ENCODE assay signal across 14 cellular contexts in genomic region chr3:132629928-132630327, GRCh38. TPM values are rescaled to one million over a fixed set of nuclear protein-coding genes. Genes with fewer than 3 reads are reported as not detected.
DNase-seq lines count a peak whose midpoint lies in the region; ATAC-seq and TF ChIP-seq lines count a peak whose summit lies in the region.
"Had no signal": no experiment of that assay in that cellular context is flagged by ENCODE, and none has a peak within 500 bp of the region (broad histone marks: within the 10 kb centered on the region; RNA-seq: fewer than 3 reads in every experiment).

No MANE protein-coding gene starts in this region.

- H3K4me2 ChIP-seq in IMR-90 (ENCODE audit: low read depth, low read length) (no peak overlapping the region), trophoblast cell (ENCODE audit: low read length) (no peak overlapping the region)

- intact Hi-C loops in IMR-90 (cut with micrococcal nuclease) = no loop called here

- no peak overlapping the region for H2AK9ac ChIP-seq in IMR-90 (replicated peaks; ENCODE audit: low read depth, low read length, poor library complexity)

- H4K12ac ChIP-seq in trophoblast cell (ENCODE audit: low read depth, low read length) = no peak overlapping the region

- no peak overlapping the region for H2BK15ac ChIP-seq in IMR-90 (ENCODE audit: low read depth, low read length)

- H2BK20ac ChIP-seq in IMR-90 (ENCODE audit: low read depth, low read length) = no peak overlapping the region

- 100% methylated on average over 1 of the region's 1 CpG; no CpG with 5 or more reads in 1 of the 2 experiments for WGBS in IMR-90 (ENCODE audit: extremely low coverage in 2 of 2, insufficient read length in 1 of 2), 2 experiments
- no CpG with 5 or more reads among the region's 1 CpG for WGBS in trophoblast cell (ENCODE audit: extremely low coverage, insufficient coverage, insufficient read length)

- H3K27ac ChIP-seq in IMR-90 (ENCODE audit: insufficient read depth, low read length) (no peak overlapping the region), trophoblast cell (ENCODE audit: low read depth, low read length) (no peak overlapping the region)
- H3K27ac ChIP-seq: BLaER1 treated with 17β-estradiol and CSF1 and Interleukin-3, amounts not matched to agents 10 nM and 100 nM; gastroesophageal sphincter had no signal

- peak; percentile 70 for ATAC-seq in IMR-90 (ENCODE audit: low read depth)
- ATAC-seq in GM21515 (IDR thresholded peaks at IDR 0.05; ENCODE audit: unreplicated experiment) = no peak
- no peak for ATAC-seq in HG02885 (IDR thresholded peaks at IDR 0.05; ENCODE audit: poor library complexity, unreplicated experiment)
- ATAC-seq: gastroesophageal sphincter, left colon had no signal

- H3K14ac ChIP-seq in IMR-90 (replicated peaks; ENCODE audit: low read depth, low read length) = no peak overlapping the region
- H3K14ac ChIP-seq in trophoblast cell (ENCODE audit: low read length) = no peak overlapping the region

- no peak overlapping the region for H4K91ac ChIP-seq in IMR-90 (ENCODE audit: insufficient read depth, low read depth, low read length)
- H4K91ac ChIP-seq in trophoblast cell (ENCODE audit: low read depth, low read length) = no peak overlapping the region

- H3K4me1 ChIP-seq in IMR-90 (ENCODE audit: control insufficient read depth, insufficient read depth, low read length) (0 out of 2 replicates have a peak, but pooled peaks cover 3% of the 10 kb centered on the region), trophoblast cell (ENCODE audit: control insufficient read depth in 1 of 2, insufficient read depth in 2 of 2, low read length in 2 of 2) (peaks cover 0 to 2% of the 10 kb centered on the region in 2 experiments)
- H3K4me1 ChIP-seq: gastroesophageal sphincter had no signal

- H2BK5ac ChIP-seq in IMR-90 (ENCODE audit: low read depth, low read length, poor library complexity, severe bottlenecking) (peak overlapping the region; percentile 75), trophoblast cell (ENCODE audit: low read depth, low read length, poor library complexity) (no peak overlapping the region)

- H3K4me3 ChIP-seq in AG09309 (ENCODE audit: control insufficient read depth, low read depth, low read length) (no peak overlapping the region), IMR-90 (ENCODE audit: insufficient read depth, low read depth, low read length) (no peak overlapping the region), astrocyte of the spinal cord (ENCODE audit: low read depth, low read length) (no peak overlapping the region), trophoblast cell (ENCODE audit: low read depth, low read length) (no peak overlapping the region)
- H3K4me3 ChIP-seq: BLaER1 treated with 17β-estradiol and CSF1 and Interleukin-3, amounts not matched to agents 10 nM and 100 nM; gastroesophageal sphincter had no signal

- CTCF ChIA-PET in IMR-90 (lab: Yijun Ruan, JAX) = interaction anchor here (1.1 kb wide), 1 partner anchor 13 kb away, joined by 3 read pairs; no protein-coding TSS in a partner anchor

- no peak overlapping the region for H2AFZ ChIP-seq in IMR-90 (replicated peaks; ENCODE audit: low read length, poor library complexity)
- no peak overlapping the region for H2AFZ ChIP-seq in trophoblast cell (ENCODE audit: insufficient read depth, low read length, poor library complexity)

- no peak overlapping the region for H3K9ac ChIP-seq in IMR-90 (ENCODE audit: low read depth, low read length)
- no peak overlapping the region for H3K9ac ChIP-seq in trophoblast cell (ENCODE audit: low read length)
- H3K9ac ChIP-seq: BLaER1 treated with 17β-estradiol and CSF1 and Interleukin-3, amounts not matched to agents 10 nM and 100 nM had no signal

- H3K9me3 ChIP-seq in IMR-90 (ENCODE audit: control insufficient read depth, insufficient read depth, low read length) (no peaks in the 10 kb centered on the region), trophoblast cell (ENCODE audit: insufficient read depth, low read depth, low read length) (no peaks in the 10 kb centered on the region)
- H3K9me3 ChIP-seq: BLaER1 treated with 17β-estradiol and CSF1 and Interleukin-3, amounts not matched to agents 10 nM and 100 nM; gastroesophageal sphincter had no signal

- no peak overlapping the region for H3K4ac ChIP-seq in IMR-90 (ENCODE audit: low read depth, low read length)
- H3K4ac ChIP-seq in trophoblast cell (ENCODE audit: low read depth, low read length) = no peak overlapping the region

- no peak for TF ChIP-seq POLR2A in IMR-90 (IDR thresholded peaks at IDR 0.05; ENCODE audit: low read depth, low read length)

- H3K27me3 ChIP-seq in IMR-90 (ENCODE audit: control insufficient read depth, insufficient read depth, low read length) (no peaks in the 10 kb centered on the region), trophoblast cell (ENCODE audit: insufficient read depth, low read length) (no peaks in the 10 kb centered on the region)
- H3K27me3 ChIP-seq: BLaER1 treated with 17β-estradiol and CSF1 and Interleukin-3, amounts not matched to agents 10 nM and 100 nM; gastroesophageal sphincter had no signal

- H4K8ac ChIP-seq in IMR-90 (ENCODE audit: low read depth in 2 of 2, low read length in 2 of 2) = no peak overlapping the region
- no peak overlapping the region for H4K8ac ChIP-seq in trophoblast cell (ENCODE audit: low read depth, low read length)

- TF ChIP-seq RAD21 in IMR-90 (IDR thresholded peaks at IDR 0.05; ENCODE audit: low read length) = no peak

- H3K18ac ChIP-seq in IMR-90 (ENCODE audit: low read depth, low read length) (no peak overlapping the region), trophoblast cell (ENCODE audit: low read length) (no peak overlapping the region)

- no peak overlapping the region for H3K23ac ChIP-seq in IMR-90 (ENCODE audit: low read depth, low read length)
- H3K23ac ChIP-seq in trophoblast cell (ENCODE audit: low read length) = no peak overlapping the region

- H3K79me2 ChIP-seq in trophoblast cell (ENCODE audit: control insufficient read depth, insufficient read depth, low read length, poor library complexity) = no peaks in the 10 kb centered on the region

- H2AK5ac ChIP-seq in IMR-90 (ENCODE audit: low read depth, low read length) (no peak overlapping the region), trophoblast cell (ENCODE audit: low read length) (no peak overlapping the region)

- in situ Hi-C loops in IMR-90 (cut with MboI; ENCODE audit: low sequenced_read_pairs) (loop anchor here (25.0 kb wide), 1 partner anchor 368 kb away; no protein-coding TSS in a partner anchor), astrocyte of the spinal cord (cut with HindIII; ENCODE audit: low sequenced_read_pairs) (no loop called here)

- dilution Hi-C loops in IMR-90 (cut with HindIII; ENCODE audit: low sequenced_read_pairs, unreplicated experiment) = loop anchor here (25.0 kb wide), 1 partner anchor 93 kb away; no protein-coding TSS in a partner anchor

- peaks cover under 1% of the 10 kb centered on the region; the same call in 1 of the 2 replicates for H3K9me1 ChIP-seq in IMR-90 (ENCODE audit: insufficient read depth, low read length)

- BruUV-seq in IMR-90 (replicated peaks; lab: Mats Ljungman, UMichigan) = no TSS peak

- DNase-seq in AG09309 (ENCODE audit: low read depth) = peak; percentile 55
- DNase-seq in IMR-90 = peak; percentile 82
- DNase-seq in astrocyte of the spinal cord (ENCODE audit: low read depth, low spot score) = peak; percentile 72
- peak; percentile 60 for DNase-seq in kidney glomerular epithelial cell (lab: John Stamatoyannopoulos, UW)
- no peak for DNase-seq in trophoblast cell
- DNase-seq in iPS-NIHi7 (ENCODE audit: extremely low spot score) = no peak
- DNase-seq: activated CD4-positive, alpha-beta memory T cell treated with anti-CD3 and anti-CD28 coated beads, Interleukin-2, amount 10 ng/mL, durations not matched to agents 7 days and 5 days; activated naive CD4-positive, alpha-beta T cell; left colon had no signal

- POLR2A ChIA-PET in IMR-90 (lab: Charles Lee; ENCODE audit: unreplicated experiment) = no interaction called here

- TF ChIP-seq CTCF in AG09309 (IDR thresholded peaks at IDR 0.05; ENCODE audit: control insufficient read depth, insufficient read depth, low read depth, low read length, missing control alignments) (no peak), IMR-90 (conservative IDR thresholded peaks at IDR 0.05; ENCODE audit: low read depth, low read length) (no peak), astrocyte of the spinal cord (IDR thresholded peaks at IDR 0.05; ENCODE audit: low read depth, low read length) (no peak)

- H3K36me3 ChIP-seq in IMR-90 (ENCODE audit: control insufficient read depth, insufficient read depth, low read length) (peaks cover 6% of the 10 kb centered on the region), trophoblast cell (ENCODE audit: control insufficient read depth in 1 of 2, insufficient read depth in 2 of 2, low read length in 2 of 2) (no peaks in the 10 kb centered on the region)

- no peak overlapping the region for H2BK120ac ChIP-seq in IMR-90 (ENCODE audit: low read depth, low read length)
- no peak overlapping the region for H2BK120ac ChIP-seq in trophoblast cell (ENCODE audit: insufficient read depth, low read length, poor library complexity)

- no peaks in the 10 kb centered on the region for H4K20me1 ChIP-seq in IMR-90 (ENCODE audit: insufficient read depth, low read length)
- H4K20me1 ChIP-seq: BLaER1 treated with 17β-estradiol and CSF1 and Interleukin-3, amounts not matched to agents 10 nM and 100 nM had no signal

- H3K79me1 ChIP-seq in IMR-90 (ENCODE audit: low read depth in 1 of 2, low read length in 2 of 2) (0 out of 4 replicates have a peak, but pooled peaks cover 0 to 6% of the 10 kb centered on the region in 2 experiments), trophoblast cell (ENCODE audit: low read length) (peaks cover 3% of the 10 kb centered on the region)

- H3K56ac ChIP-seq in IMR-90 (ENCODE audit: extremely low read depth, insufficient read depth, low read length) = no peak overlapping the region

- H4K5ac ChIP-seq in IMR-90 (ENCODE audit: low read depth, low read length) = no peak overlapping the region

- no peak overlapping the region for H2BK12ac ChIP-seq in trophoblast cell (ENCODE audit: low read length)

RNA-seq across cellular contexts. Expression of gene ACAD11, which starts 29.7 kb away (rescaled TPM):
- 18.8 and 27.8 TPM in 2 replicates for total RNA-seq in IMR-90 (2012; rRNA removed)
- 12.8 and 16.0 TPM in 2 replicates for polyA plus RNA-seq in IMR-90 (2012; rRNA removed)
- 2.4 and 3.2 TPM in 2 replicates for polyA plus RNA-seq in IMR-90 (2012; cell fraction: cytosol; rRNA removed)
- 55.6 and 142 TPM in 2 replicates for polyA plus RNA-seq in IMR-90 (2012; cell fraction: nucleus; rRNA removed; ENCODE audit: low replicate concordance)
- 6.0 and 6.1 TPM in 2 replicates for polyA plus RNA-seq in trophoblast cell (2013)

RNA-seq across cellular contexts. Expression of gene UBA5, which starts 30.2 kb away (rescaled TPM):
- total RNA-seq in IMR-90 (2012; rRNA removed) = 20.3 and 38.6 TPM in 2 replicates
- polyA plus RNA-seq in IMR-90 (2012; rRNA removed) = 30.4 and 43.1 TPM in 2 replicates
- 43.2 and 60.2 TPM in 2 replicates for polyA plus RNA-seq in IMR-90 (2012; cell fraction: cytosol; rRNA removed)
- 37.7 and 52.9 TPM in 2 replicates for polyA plus RNA-seq in IMR-90 (2012; cell fraction: nucleus; rRNA removed; ENCODE audit: low replicate concordance)
- 27.2 and 29.9 TPM in 2 replicates for polyA plus RNA-seq in trophoblast cell (2013)

RNA-seq across cellular contexts. Expression of gene ACKR4, which starts 32.9 kb away (rescaled TPM):
- 0.18 TPM in 1 of 2 replicates, not detected in the other for total RNA-seq in IMR-90 (2012; rRNA removed)
- not detected in 2 replicates for polyA plus RNA-seq in IMR-90 (2012; rRNA removed)
- polyA plus RNA-seq in IMR-90 (2012; cell fraction: cytosol; rRNA removed) = not detected in 2 replicates
- 0.15 TPM in 1 of 2 replicates, not detected in the other for polyA plus RNA-seq in IMR-90 (2012; cell fraction: nucleus; rRNA removed; ENCODE audit: low replicate concordance)
- 0.03 TPM in 1 of 2 replicates, not detected in the other for polyA plus RNA-seq in trophoblast cell (2013)
- total RNA-seq: activated CD4-positive, alpha-beta memory T cell treated with anti-CD3 and anti-CD28 coated beads, Interleukin-2, amount 10 ng/mL, durations not matched to agents 7 days and 5 days; G401 had no signal

Comparison
In these comparisons a context has a peak if more than half of its experiments do, and no peak if none do; other contexts are left out.
1. DNase-seq: peak in AG09309 (single experiment), IMR-90 (single experiment), astrocyte of the spinal cord (single experiment) and kidney glomerular epithelial cell (single experiment); none in trophoblast cell (0 of 2) and iPS-NIHi7 (single experiment).